In the genomic region with DNA sequence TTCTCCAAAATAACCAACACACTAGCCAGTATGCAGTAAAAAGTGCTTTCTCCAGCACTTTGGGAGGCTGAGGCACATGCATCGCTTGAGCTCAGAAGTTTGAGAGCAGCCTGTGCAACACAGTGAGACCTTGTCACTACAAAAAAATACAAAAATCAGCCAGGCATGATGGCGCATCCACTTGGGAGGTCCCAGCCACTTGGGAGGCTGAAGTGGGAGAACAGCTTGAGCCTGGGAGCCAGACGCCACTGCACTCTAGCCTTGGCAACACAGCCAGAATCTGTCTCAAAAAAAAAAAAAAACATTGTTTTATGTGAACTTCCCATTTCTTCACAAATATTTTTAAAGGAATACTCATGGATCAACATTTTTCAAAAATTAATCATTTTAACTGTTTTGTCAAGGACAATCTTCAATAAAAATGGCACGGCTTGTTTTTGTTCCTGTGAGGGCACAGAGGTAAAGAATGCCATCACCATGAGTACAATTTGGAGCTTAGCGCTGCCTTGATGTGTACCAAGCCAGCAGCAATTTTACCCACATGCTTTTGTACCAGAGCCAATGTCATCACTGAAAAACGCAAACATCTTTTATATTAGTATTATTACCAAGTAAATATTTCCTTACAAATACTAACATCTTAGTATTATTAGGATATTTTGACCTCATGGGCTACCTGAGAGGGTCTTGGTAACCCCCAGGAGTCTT, we compare ENCODE assay signal across 13 cellular contexts. TPM values are rescaled to one million over a fixed set of nuclear protein-coding genes. Genes with fewer than 3 reads are reported as not detected.
DNase-seq lines count a peak whose midpoint lies in the region; TF ChIP-seq lines count a peak whose summit lies in the region.
"Had no signal": no experiment of that assay in that cellular context is flagged by ENCODE, and none has a peak within 500 bp of the region (broad histone marks: within the 10 kb centered on the region; RNA-seq: fewer than 3 reads in every experiment).

No MANE protein-coding gene starts in this region.

- peaks cover 2% of the 10 kb centered on the region for H3K27me3 Mint-ChIP-seq in neural progenitor cell (ENCODE audit: insufficient read depth, low read depth)

- no peak overlapping the region for H3K27ac Mint-ChIP-seq in neural progenitor cell

- H3K4me1 Mint-ChIP-seq in neural progenitor cell = no peaks in the 10 kb centered on the region

- H3K79me2 ChIP-seq in neural progenitor cell (ENCODE audit: low read depth) = peaks cover 48% of the 10 kb centered on the region

- H3K4me3 Mint-ChIP-seq in neural progenitor cell = no peak overlapping the region

- H3F3A ChIP-seq in neural progenitor cell (ENCODE audit: low read depth) = no peaks in the 10 kb centered on the region

- H3K27me3 ChIP-seq in SJCRH30 (no peaks in the 10 kb centered on the region), neural progenitor cell (no peaks in the 10 kb centered on the region)
- H3K27me3 ChIP-seq: brain microvascular endothelial cell, right lobe of liver had no signal

- H3K9me3 ChIP-seq in SJCRH30 (replicated peaks) (no peaks in the 10 kb centered on the region), neural progenitor cell (ENCODE audit: low read depth) (no peaks in the 10 kb centered on the region)
- H3K9me3 ChIP-seq: right lobe of liver had no signal

- no peak overlapping the region for H3K4me2 ChIP-seq in neural progenitor cell

- DNase-seq in Ammon's horn (ENCODE audit: low spot score) (peak; percentile 10), LNCaP clone FGC (ENCODE audit: low read depth) (peak; percentile 78), SJCRH30 (peak; percentile 54 to 57), neural progenitor cell (ENCODE audit: low spot score) (peak; percentile 14), activated gamma-delta T cell treated with Interleukin-2 at 50 U/mL for 16 hours (no peak), ACHN (no peak), DMS153 (lab: John Stamatoyannopoulos, UW) (no peak)
- DNase-seq in activated CD8-positive, alpha-beta memory T cell treated with anti-CD3 and anti-CD28 coated beads, Interleukin-2, amount 50 U/mL, for 48 hours = no peak
- DNase-seq: activated naive CD4-positive, alpha-beta T cell treated with Interleukin-2 at 50 U/mL for 16 hours; brain microvascular endothelial cell; dermis blood vessel endothelial cell; right lobe of liver; SHP77 treated with DMSO at 0.1 percent for 48 hours had no signal

- H3K36me3 ChIP-seq in SJCRH30 (peaks cover 34% of the 10 kb centered on the region), neural progenitor cell (peaks cover 7% of the 10 kb centered on the region)

- no peaks in the 10 kb centered on the region for H3K9me3 Mint-ChIP-seq in neural progenitor cell

- no peak for TF ChIP-seq CTCF in LNCaP clone FGC (IDR thresholded peaks at IDR 0.05; ENCODE audit: control insufficient read depth, extremely low read depth, insufficient read depth)
- no peak for TF ChIP-seq CTCF in neural progenitor cell (IDR thresholded peaks at IDR 0.05)

- H3K27ac ChIP-seq in SJCRH30 (no peak overlapping the region), neural progenitor cell (no peak overlapping the region)
- H3K27ac ChIP-seq: brain microvascular endothelial cell, right lobe of liver had no signal

- no peak overlapping the region for H2AFZ ChIP-seq in neural progenitor cell (replicated peaks)

- H3K4me3 ChIP-seq in LNCaP clone FGC (ENCODE audit: low read depth, low read length) = no peak overlapping the region
- no peak overlapping the region for H3K4me3 ChIP-seq in SJCRH30
- H3K4me3 ChIP-seq in neural progenitor cell = no peak overlapping the region
- H3K4me3 ChIP-seq: right lobe of liver had no signal

- peaks cover 25% of the 10 kb centered on the region for H4K20me1 ChIP-seq in neural progenitor cell (ENCODE audit: low read depth)

- H3K4me1 ChIP-seq in SJCRH30 (peaks cover 3% of the 10 kb centered on the region), neural progenitor cell (no peaks in the 10 kb centered on the region)

- no peak overlapping the region for H3K9ac ChIP-seq in neural progenitor cell

- H3K36me3 Mint-ChIP-seq in neural progenitor cell = peaks cover 21% of the 10 kb centered on the region

- in situ Hi-C loops in ACHN (cut with HindIII; ENCODE audit: low pct_ligation_motif_present, low pct_unique_long_range_greater_than_20kb, low sequenced_read_pairs) = no loop called here

RNA-seq across cellular contexts. Expression of gene RAB1A, which starts 26.7 kb away (rescaled TPM):
- total RNA-seq in SJCRH30 (2014; rRNA removed; shearing (Covaris generic)) = 118 and 127 TPM in 2 replicates
- 80.7 and 100 TPM in 2 replicates for total RNA-seq in neural progenitor cell (ENCODE audit: low replicate concordance)

RNA-seq across cellular contexts. Expression of gene CEP68, which starts 47.0 kb away (rescaled TPM):
- 13.7 and 14.1 TPM in 2 replicates for total RNA-seq in SJCRH30 (2014; rRNA removed; shearing (Covaris generic))
- total RNA-seq in neural progenitor cell (ENCODE audit: low replicate concordance) = 33.3 and 36.2 TPM in 2 replicates

Comparison
In these comparisons a context has a peak if more than half of its experiments do, and no peak if none do; other contexts are left out.
1. DNase-seq: peak in Ammon's horn (single experiment), LNCaP clone FGC (single experiment), SJCRH30 (2 of 2) and neural progenitor cell (single experiment); none in activated CD8-positive, alpha-beta memory T cell treated with anti-CD3 and anti-CD28 coated beads, Interleukin-2, amount 50 U/mL, for 48 hours (single experiment), activated gamma-delta T cell treated with Interleukin-2 at 50 U/mL for 16 hours (single experiment), ACHN (single experiment) and DMS153 (single experiment).